In genomic region chr1:114780344-114781226, GRCh38 we compare ENCODE assay signal across 8 cellular contexts. TPM values are rescaled to one million over a fixed set of nuclear protein-coding genes. Genes with fewer than 3 reads are reported as not detected.
DNase-seq lines count a peak whose midpoint lies in the region; ATAC-seq and TF ChIP-seq lines count a peak whose summit lies in the region.

Gene SIKE1 (minus strand): TSS chr1:114780685. CDS start chr1:114780607, 78 bp downstream.

- peaks cover 0 to 35% (median 22%) of the 10 kb centered on the region in 6 donors for H3K36me3 ChIP-seq in spleen

- WGBS in spleen, 5 donors, result 16 to 21% (median 17%) methylated on average over 42 to 53 of the region's 53 CpGs

- TF ChIP-seq CTCF in activated B cell treated with CpG ODN at 0.5 μM for 24 hours (IDR thresholded peaks at IDR 0.05) (no peak), spleen (IDR thresholded peaks at IDR 0.05 in 8 of 11, conservative IDR thresholded peaks at IDR 0.05 in 3 of 11) (peak in 3 of 11 experiments; percentile 6 to 24 (median 7))

- H3K27ac ChIP-seq in caudate nucleus (ENCODE audit: low read depth, low read length) (peak within 1 kb of the TSS; percentile 82), spleen (peak within 1 kb of the TSS; percentile 70 to 97 (median 92))

- ATAC-seq in HG03196 (IDR thresholded peaks at IDR 0.05; ENCODE audit: unreplicated experiment) (peak; percentile 98), activated B cell treated with CpG ODN at 0.5 μM for 24 hours (ENCODE audit: low read depth) (peak; percentile 97)

- H3K4me1 ChIP-seq in spleen, result peaks cover 0 to 35% (median 22%) of the 10 kb centered on the region in 6 donors

- H3K9me3 ChIP-seq in spleen, result peaks cover 0 to 5% (median 3%) of the 10 kb centered on the region in 8 donors

- H3K4me3 Mint-ChIP-seq in activated B cell treated with CpG ODN at 0.5 μM for 24 hours, result peak within 1 kb of the TSS; percentile 100

- peak; percentile 92 for DNase-seq in AG08395 (ENCODE audit: low spot score)
- DNase-seq in NCI-H226, result peak; percentile 93
- peak; percentile 80 for DNase-seq in activated B cell treated with CpG ODN at 0.5 μM for 24 hours
- DNase-seq in caudate nucleus (lab: John Stamatoyannopoulos, UW), result peak; percentile 16 to 97 (median 85)
- DNase-seq in inferior parietal cortex (ENCODE audit: extremely low spot score), result peak; percentile 96
- DNase-seq in spleen, result peak; percentile 98

- H3K9me3 Mint-ChIP-seq in activated B cell treated with CpG ODN at 0.5 μM for 24 hours, result no peaks in the 10 kb centered on the region

- POLR2A ChIA-PET in activated B cell treated with CpG ODN at 0.5 μM for 24 hours (lab: Charles Lee), result interaction anchor here (0.7 to 2.1 kb wide), 6 partner anchors 23 to 269 kb away, joined by 3 to 20 read pairs (median 6); partner anchors contain the start of genes BCAS2, CSDE1 and NRAS

- TF ChIP-seq POLR2A in GM18951 (IDR thresholded peaks at IDR 0.05; ENCODE audit: extremely low read depth, insufficient read depth, insufficient read length) (peak; percentile 98), spleen (IDR thresholded peaks at IDR 0.05) (peak in 2 of 3 donors; percentile 74 to 87)

- H3K27me3 ChIP-seq in spleen (replicated peaks in 1 of 7), result no peaks in the 10 kb centered on the region

- intact Hi-C loops in activated B cell treated with CpG ODN at 0.5 μM for 24 hours (cut with micrococcal nuclease) (loop anchor here (1.0 to 10.0 kb wide), 7 partner anchors 23 to 968 kb away; partner anchors contain the start of genes BCAS2, CSDE1, DENND2C and NRAS), spleen (cut with DNase I; ENCODE audit: low total_unique reads) (no loop called here)

- peaks cover 28% of the 10 kb centered on the region for H3K4me1 Mint-ChIP-seq in activated B cell treated with CpG ODN at 0.5 μM for 24 hours

- peak within 1 kb of the TSS; percentile 97 for H3K27ac Mint-ChIP-seq in activated B cell treated with CpG ODN at 0.5 μM for 24 hours

- H3K36me3 Mint-ChIP-seq in activated B cell treated with CpG ODN at 0.5 μM for 24 hours (ENCODE audit: low read depth), result peaks cover 34% of the 10 kb centered on the region

- in situ Hi-C loops in GM18951 (cut with MboI; ENCODE audit: low sequenced_read_pairs, unreplicated experiment), result no loop called here

- H3K27me3 Mint-ChIP-seq in activated B cell treated with CpG ODN at 0.5 μM for 24 hours, result peaks cover 7% of the 10 kb centered on the region

- peak within 1 kb of the TSS; percentile 52 to 93 (median 84) for H3K4me3 ChIP-seq in spleen

- CTCF ChIA-PET in activated B cell treated with CpG ODN at 0.5 μM for 24 hours (lab: Charles Lee), result no interaction called here

RNA-seq across cellular contexts. Expression of gene SIKE1, which starts in this region (rescaled TPM):
- total RNA-seq in activated B cell treated with CpG ODN at 0.5 μM for 24 hours (38.4 and 44.2 TPM in 2 replicates), spleen (10 to 100 TPM; 28.1 to 51.0 (median 39.8) TPM)
- polyA plus RNA-seq in spleen, result 10 to 100 TPM; 10.1 to 16.2 (median 16.1) TPM

Comparison
In these comparisons a context has a peak if more than half of its experiments do, and no peak if none do; other contexts are left out.
1. Peak in every context shown above with its lines: DNase-seq, ATAC-seq, H3K4me3 ChIP-seq and H3K27ac ChIP-seq.